In the genomic region with DNA sequence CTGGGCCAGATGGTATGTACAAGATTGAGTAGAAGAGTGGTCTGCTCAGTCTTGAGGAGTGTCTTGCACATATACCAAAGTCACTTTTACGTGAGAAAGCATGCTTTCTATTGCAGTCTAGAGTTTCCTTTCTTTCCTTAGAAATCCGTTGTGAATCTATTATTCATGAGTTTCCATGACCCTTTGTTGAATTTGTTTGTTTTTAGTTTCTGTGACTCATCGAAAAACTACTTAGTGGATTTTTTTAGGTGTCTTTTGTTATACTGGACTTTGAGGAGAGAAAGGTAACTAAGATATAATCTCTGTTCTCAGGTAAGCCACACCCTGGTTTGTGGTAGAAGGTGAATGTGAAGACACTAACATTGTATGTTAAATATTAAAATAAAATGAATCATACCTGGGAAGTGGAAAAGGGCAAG, we compare ENCODE assay signal across 11 cellular contexts. TPM values are rescaled to one million over a fixed set of nuclear protein-coding genes. Genes with fewer than 3 reads are reported as not detected.
DNase-seq lines count a peak whose midpoint lies in the region; ATAC-seq and TF ChIP-seq lines count a peak whose summit lies in the region.
"Had no signal": no experiment of that assay in that cellular context is flagged by ENCODE, and none has a peak within 500 bp of the region (broad histone marks: within the 10 kb centered on the region; RNA-seq: fewer than 3 reads in every experiment).

No MANE protein-coding gene starts in this region.

- H3K4me2 ChIP-seq in osteoblast (ENCODE audit: insufficient read depth, low read length), result peak overlapping the region; percentile 12

- H2AFZ ChIP-seq in osteoblast (ENCODE audit: low read length), result no peak overlapping the region

- no peaks in the 10 kb centered on the region for H3K9me3 ChIP-seq in osteoblast (ENCODE audit: low read depth, low read length)
- H3K9me3 ChIP-seq: thoracic aorta had no signal

- H3K27me3 ChIP-seq in osteoblast (ENCODE audit: insufficient read depth, low read length), result no peaks in the 10 kb centered on the region

- H3K4me3 Mint-ChIP-seq in nephron progenitor cell, result no peak overlapping the region

- H3K79me2 ChIP-seq in osteoblast (ENCODE audit: insufficient read depth, low read length), result peaks cover 12% of the 10 kb centered on the region

- H3K4me3 ChIP-seq in choroid plexus epithelial cell (ENCODE audit: low read depth, low read length), result no peak overlapping the region
- H3K4me3 ChIP-seq in osteoblast (ENCODE audit: insufficient read depth, low read length), result no peak overlapping the region
- H3K4me3 ChIP-seq: thoracic aorta had no signal

- H3K27ac Mint-ChIP-seq in nephron progenitor cell, result no peak overlapping the region

- H3K4me1 Mint-ChIP-seq in nephron progenitor cell, result peaks cover 11% of the 10 kb centered on the region

- H4K20me1 ChIP-seq in osteoblast (ENCODE audit: insufficient read depth, low read length), result no peaks in the 10 kb centered on the region

- TF ChIP-seq CTCF in choroid plexus epithelial cell (conservative IDR thresholded peaks at IDR 0.05; ENCODE audit: low read depth, low read length) (no peak), osteoblast (IDR thresholded peaks at IDR 0.05; ENCODE audit: extremely low read depth, low read depth, low read length) (no peak), nephron progenitor cell (IDR thresholded peaks at IDR 0.05) (no peak)

- H3K36me3 ChIP-seq in osteoblast (ENCODE audit: insufficient read depth, low read length), result no peaks in the 10 kb centered on the region
- H3K36me3 ChIP-seq: thoracic aorta had no signal

- H3K4me1 ChIP-seq in osteoblast (ENCODE audit: insufficient read depth, low read length), result peaks cover 24% of the 10 kb centered on the region

- H3K36me3 Mint-ChIP-seq in nephron progenitor cell (ENCODE audit: low read depth), result peaks cover 4% of the 10 kb centered on the region

- H3K27me3 Mint-ChIP-seq in nephron progenitor cell (ENCODE audit: low read depth, poor library complexity), result no peaks in the 10 kb centered on the region
- H3K27me3 Mint-ChIP-seq: naive thymus-derived CD4-positive, alpha-beta T cell had no signal

- H3K27ac ChIP-seq in osteoblast (ENCODE audit: low read depth, low read length), result no peak overlapping the region
- H3K27ac ChIP-seq: thoracic aorta had no signal

- DNase-seq in DMS153 treated with DMSO at 0.1 percent for 48 hours (lab: John Stamatoyannopoulos, UW; ENCODE audit: unreplicated experiment) (peak; percentile 51), DMS153 (lab: John Stamatoyannopoulos, UW) (no peak), M059J (ENCODE audit: low read depth) (peak; percentile 79), choroid plexus epithelial cell (ENCODE audit: low read depth) (peak; percentile 50), osteoblast (ENCODE audit: insufficient read length, low spot score, missing footprints) (no peak), amygdala (lab: John Stamatoyannopoulos, UW) (no peak), nephron progenitor cell (no peak)
- DNase-seq: 8988T had no signal

- no peaks in the 10 kb centered on the region for H3K9me3 Mint-ChIP-seq in nephron progenitor cell
- H3K9me3 Mint-ChIP-seq: naive thymus-derived CD4-positive, alpha-beta T cell had no signal

- no peak for ATAC-seq in HG02840 (IDR thresholded peaks at IDR 0.05; ENCODE audit: low FRiP score, unreplicated experiment)
- ATAC-seq: naive thymus-derived CD4-positive, alpha-beta T cell had no signal

RNA-seq across cellular contexts. Expression of a gene that starts 23.0 kb away (rescaled TPM):
- total RNA-seq in M059J (2014; rRNA removed; shearing (Covaris generic)), result 23.8 and 37.6 TPM in 2 replicates
- total RNA-seq in osteoblast, result 18.8 and 22.7 TPM in 2 replicates

Comparison
In these comparisons a context has a peak if more than half of its experiments do, and no peak if none do; other contexts are left out.
1. DNase-seq: peak in DMS153 treated with DMSO at 0.1 percent for 48 hours (single experiment), M059J (single experiment) and choroid plexus epithelial cell (single experiment); none in DMS153 (single experiment), osteoblast (single experiment), amygdala (0 of 56) and nephron progenitor cell (single experiment).